Comparison of ENCODE assay signal across 8 cellular contexts in genomic region chr1:112713466-112714312, GRCh38. TPM values are rescaled to one million over a fixed set of nuclear protein-coding genes. Genes with fewer than 3 reads are reported as not detected.
DNase-seq lines count a peak whose midpoint lies in the region; ATAC-seq lines count a peak whose summit lies in the region.

No MANE protein-coding gene starts in this region.

- H3K27me3 ChIP-seq in right cardiac atrium (ENCODE audit: control insufficient read depth, insufficient read depth): no peaks in the 10 kb centered on the region

- 50% methylated on average over 14 of the region's 14 CpGs for WGBS in right cardiac atrium

- H3K27ac ChIP-seq in right cardiac atrium (ENCODE audit: low read length) (no peak overlapping the region), skin epidermis (peak overlapping the region in 5 of 21 experiments; percentile 29 to 84 (median 69))

- peak; percentile 28 for ATAC-seq in GM21825 (IDR thresholded peaks at IDR 0.05; ENCODE audit: unreplicated experiment)
- no peak for ATAC-seq in right cardiac atrium

- H3K4me1 ChIP-seq in right cardiac atrium (ENCODE audit: control insufficient read depth, insufficient read depth, low read length): no peaks in the 10 kb centered on the region

- no peaks in the 10 kb centered on the region for H3K9me3 ChIP-seq in right cardiac atrium (ENCODE audit: control insufficient read depth, low read length)

- intact Hi-C loops in right cardiac atrium (cut with DNase I): loop anchor here in 2 of 4 donors (10.0 kb wide), 2 partner anchors 91 to 331 kb away; no protein-coding TSS in a partner anchor

- DNase-seq in CD1c-positive myeloid dendritic cell (ENCODE audit: extremely low spot score) (peak; percentile 88), SKM-1 treated with dmso at 0.1 percent for 144 hours (lab: John Stamatoyannopoulos, UW; ENCODE audit: unreplicated experiment) (peak; percentile 76), right cardiac atrium (no peak), cerebellar cortex (ENCODE audit: low spot score) (no peak), ureter (ENCODE audit: low spot score) (no peak)
- no peak for DNase-seq in stimulated activated CD4-positive, alpha-beta T cell treated with anti-CD3 and anti-CD28 coated beads, Interleukin-1b, Interleukin-23, amount 100 ng/mL, for 48 hours

- peak overlapping the region; percentile 69 for H3K4me3 ChIP-seq in right cardiac atrium (ENCODE audit: low read length)
- H3K4me3 ChIP-seq in skin epidermis: peak overlapping the region; percentile 33 to 69 (median 60)

RNA-seq across cellular contexts. Expression of gene PPM1J, which starts 1.4 kb away (rescaled TPM):
- total RNA-seq in right cardiac atrium (1 to 10 TPM; 5.5 to 9.0 (median 6.3) TPM), ureter (0.94 TPM)
- polyA plus RNA-seq in right cardiac atrium: 6.4 TPM

RNA-seq across cellular contexts. Expression of gene RHOC, which starts 6.8 kb away (rescaled TPM):
- 100 to 1,000 TPM; 169 to 222 (median 209) TPM for total RNA-seq in right cardiac atrium
- 262 TPM for polyA plus RNA-seq in right cardiac atrium
- total RNA-seq in ureter: 187 TPM

RNA-seq across cellular contexts. Expression of gene MOV10, which starts 39.2 kb away (rescaled TPM):
- total RNA-seq in right cardiac atrium (10 to 100 TPM; 14.1 to 20.3 (median 18.3) TPM), ureter (92.3 TPM)
- polyA plus RNA-seq in right cardiac atrium: 19.4 TPM

Comparison
In these comparisons a context has a peak if more than half of its experiments do, and no peak if none do; other contexts are left out.
1. DNase-seq: peak in CD1c-positive myeloid dendritic cell (single experiment) and SKM-1 treated with dmso at 0.1 percent for 144 hours (single experiment); none in right cardiac atrium (0 of 3), cerebellar cortex (single experiment), ureter (single experiment) and stimulated activated CD4-positive, alpha-beta T cell treated with anti-CD3 and anti-CD28 coated beads, Interleukin-1b, Interleukin-23, amount 100 ng/mL, for 48 hours (single experiment).